In the genomic region with DNA sequence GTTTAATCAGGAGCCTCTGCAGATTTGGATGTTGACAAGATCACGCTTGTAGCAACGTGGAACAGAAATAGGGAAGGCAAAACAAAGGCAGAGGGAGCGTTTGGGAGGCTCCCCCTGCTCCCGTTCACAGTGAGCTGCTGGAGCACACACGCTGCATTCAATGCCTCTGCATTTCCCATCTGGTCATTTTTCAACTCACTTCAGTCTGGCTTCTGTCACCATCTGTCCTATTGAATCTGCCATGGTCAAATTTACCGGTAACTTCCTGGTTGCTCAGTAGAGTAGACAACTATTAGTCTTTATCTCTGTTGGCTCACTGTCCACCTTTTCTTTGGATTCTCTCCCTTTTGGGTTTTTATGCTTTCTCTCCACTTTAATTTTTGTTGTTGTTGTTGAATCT, we compare ENCODE assay signal across 1 cellular context.
TF ChIP-seq lines count a peak whose summit lies in the region.

No MANE protein-coding gene starts in this region.

TF ChIP-seq in H1, 55 proteins besides CTCF, POLR2A, EP300 and RAD21 (continued from another document):
- TF ChIP-seq NRF1 (IDR thresholded peaks at IDR 0.05; ENCODE audit: low read depth, low read length) (no peak), PHF8 (conservative IDR thresholded peaks at IDR 0.05; ENCODE audit: low read depth, low read length) (no peak), HDAC6 (IDR thresholded peaks at IDR 0.05; ENCODE audit: low read depth, low read length) (no peak), NANOG (IDR thresholded peaks at IDR 0.05; ENCODE audit: insufficient read depth, low read depth, low read length, poor library complexity, severe bottlenecking) (no peak), TEAD4 (IDR thresholded peaks at IDR 0.05; ENCODE audit: low read depth, low read length) (no peak), SUZ12 (IDR thresholded peaks at IDR 0.05; ENCODE audit: low read length) (no peak)
- TF ChIP-seq, protein P1, sequence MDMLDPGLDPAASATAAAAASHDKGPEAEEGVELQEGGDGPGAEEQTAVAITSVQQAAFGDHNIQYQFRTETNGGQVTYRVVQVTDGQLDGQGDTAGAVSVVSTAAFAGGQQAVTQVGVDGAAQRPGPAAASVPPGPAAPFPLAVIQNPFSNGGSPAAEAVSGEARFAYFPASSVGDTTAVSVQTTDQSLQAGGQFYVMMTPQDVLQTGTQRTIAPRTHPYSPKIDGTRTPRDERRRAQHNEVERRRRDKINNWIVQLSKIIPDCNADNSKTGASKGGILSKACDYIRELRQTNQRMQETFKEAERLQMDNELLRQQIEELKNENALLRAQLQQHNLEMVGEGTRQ (IDR thresholded peaks at IDR 0.05; ENCODE audit: low read length): no peak
